Comparison of ENCODE assay signal across 8 cellular contexts in the genomic region with DNA sequence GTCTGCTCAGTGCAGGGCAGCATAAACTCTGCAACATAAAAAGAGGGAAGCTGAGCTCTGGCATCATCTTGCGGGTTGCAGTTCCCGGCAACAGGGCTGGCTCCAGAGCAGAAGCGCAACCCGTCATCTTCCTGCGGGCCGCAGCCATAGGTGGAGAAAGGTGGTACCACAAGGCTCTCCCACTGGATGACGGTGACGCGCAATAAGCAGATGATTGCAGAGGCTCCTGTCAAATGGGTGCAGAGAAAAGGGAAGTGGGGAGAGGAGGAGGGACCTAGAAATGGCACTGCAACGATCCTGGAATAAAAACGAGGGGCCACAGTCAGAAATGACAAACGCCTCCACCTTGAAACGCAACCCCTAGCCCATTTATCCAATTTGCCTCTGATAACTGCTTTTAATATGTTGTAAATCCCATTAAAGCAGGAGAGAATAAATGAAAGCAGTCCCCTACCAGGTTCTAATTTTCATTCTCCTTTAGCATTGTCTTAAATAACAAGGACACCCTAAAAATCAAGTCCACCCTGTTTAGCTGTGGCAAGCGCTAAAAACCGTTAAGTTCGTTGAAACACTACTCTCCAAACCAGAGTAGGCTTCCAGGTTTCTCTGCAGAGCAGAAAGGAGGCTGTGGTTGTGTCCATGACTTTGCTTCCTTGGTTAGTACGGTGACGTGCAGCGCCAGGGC. TPM values are rescaled to one million over a fixed set of nuclear protein-coding genes. Genes with fewer than 3 reads are reported as not detected.
DNase-seq lines count a peak whose midpoint lies in the region; ATAC-seq and TF ChIP-seq lines count a peak whose summit lies in the region.

No MANE protein-coding gene starts in this region.

- H3K4me1 ChIP-seq in neural progenitor cell: peaks cover 33% of the 10 kb centered on the region

- no peaks in the 10 kb centered on the region for H3K27me3 ChIP-seq in GM06990 (replicated peaks; ENCODE audit: control insufficient read depth, insufficient read depth, low read length)
- no peaks in the 10 kb centered on the region for H3K27me3 ChIP-seq in neural progenitor cell

- no peaks in the 10 kb centered on the region for H4K20me1 ChIP-seq in neural progenitor cell (ENCODE audit: low read depth)

- DNase-seq in GM06990 (ENCODE audit: extremely low read depth, insufficient read length) (peak; percentile 30), NCI-H1417 treated with DMSO at 0.1 percent for 48 hours (lab: John Stamatoyannopoulos, UW) (peak; percentile 92), UCSD-AML1 (lab: John Stamatoyannopoulos, UW; ENCODE audit: unreplicated experiment) (peak; percentile 77), erythroblast (lab: John Stamatoyannopoulos, UW) (peak; percentile 34 to 50), neural progenitor cell (ENCODE audit: low spot score) (no peak), epidermal melanocyte (ENCODE audit: insufficient read length, low spot score) (no peak)

- H3K9me3 Mint-ChIP-seq in neural progenitor cell: no peaks in the 10 kb centered on the region

- no peak overlapping the region for H3K27ac ChIP-seq in neural progenitor cell

- H3F3A ChIP-seq in neural progenitor cell (ENCODE audit: low read depth): peaks cover 38% of the 10 kb centered on the region

- peak overlapping the region; percentile 81 for H3K4me2 ChIP-seq in neural progenitor cell

- no peaks in the 10 kb centered on the region for H3K36me3 ChIP-seq in GM06990 (ENCODE audit: control insufficient read depth, insufficient read depth, low read length)
- no peaks in the 10 kb centered on the region for H3K36me3 ChIP-seq in neural progenitor cell

- no peak overlapping the region for H3K9ac ChIP-seq in neural progenitor cell

- peaks cover 56% of the 10 kb centered on the region for H3K4me1 Mint-ChIP-seq in neural progenitor cell

- H3K9me3 ChIP-seq in neural progenitor cell (ENCODE audit: low read depth): no peaks in the 10 kb centered on the region

- no peaks in the 10 kb centered on the region for H3K36me3 Mint-ChIP-seq in neural progenitor cell

- TF ChIP-seq CTCF in GM06990 (IDR thresholded peaks at IDR 0.05; ENCODE audit: insufficient read depth, low read length, poor library complexity, severe bottlenecking) (no peak), neural progenitor cell (IDR thresholded peaks at IDR 0.05) (no peak)

- peak overlapping the region; percentile 49 for H3K4me3 ChIP-seq in GM06990 (replicated peaks; ENCODE audit: low read depth, low read length)
- peak overlapping the region; percentile 53 for H3K4me3 ChIP-seq in neural progenitor cell

- H3K27ac Mint-ChIP-seq in neural progenitor cell: peak overlapping the region; percentile 98

- H3K4me3 Mint-ChIP-seq in neural progenitor cell: peak overlapping the region; percentile 81

- peak overlapping the region; percentile 30 for H2AFZ ChIP-seq in neural progenitor cell (replicated peaks)

- H3K27me3 Mint-ChIP-seq in neural progenitor cell (ENCODE audit: insufficient read depth, low read depth): peaks cover 8% of the 10 kb centered on the region

- peak; percentile 47 for TF ChIP-seq POLR2A in erythroblast (IDR thresholded peaks at IDR 0.05; ENCODE audit: low read length)

- ATAC-seq in HG03196 (IDR thresholded peaks at IDR 0.05; ENCODE audit: unreplicated experiment) (no peak), HG02840 (IDR thresholded peaks at IDR 0.05; ENCODE audit: low FRiP score, unreplicated experiment) (no peak)

- H3K79me2 ChIP-seq in neural progenitor cell (ENCODE audit: low read depth): no peaks in the 10 kb centered on the region

RNA-seq across cellular contexts. Expression of gene TUBA1C, which starts 30.9 kb away (rescaled TPM):
- 402 and 655 TPM in 2 replicates for total RNA-seq in neural progenitor cell (ENCODE audit: low replicate concordance)

RNA-seq across cellular contexts. Expression of gene TUBA1A, which starts 45.1 kb away (rescaled TPM):
- 1,211 and 1,863 TPM in 2 replicates for total RNA-seq in neural progenitor cell (ENCODE audit: low replicate concordance)

Comparison
In these comparisons a context has a peak if more than half of its experiments do, and no peak if none do; other contexts are left out.
1. DNase-seq: peak in GM06990 (single experiment), NCI-H1417 treated with DMSO at 0.1 percent for 48 hours (single experiment), UCSD-AML1 (single experiment) and erythroblast (2 of 2); none in neural progenitor cell (single experiment) and epidermal melanocyte (single experiment).